ENCODE assay signal across 15 cellular contexts in genomic region chr11:70100283-70100610, GRCh38. TPM values are rescaled to one million over a fixed set of nuclear protein-coding genes. Genes with fewer than 3 reads are reported as not detected.
DNase-seq lines count a peak whose midpoint lies in the region; ATAC-seq and TF ChIP-seq lines count a peak whose summit lies in the region.
"Had no signal": no experiment of that assay in that cellular context is flagged by ENCODE, and none has a peak within 500 bp of the region (broad histone marks: within the 10 kb centered on the region; RNA-seq: fewer than 3 reads in every experiment).

No MANE protein-coding gene starts in this region.

- H3K4me3 ChIP-seq in left ventricle myocardium inferior, result no peak overlapping the region
- no peak overlapping the region for H3K4me3 ChIP-seq in psoas muscle
- H3K4me3 ChIP-seq: BLaER1, HAP-1 had no signal

- intact Hi-C loops in left ventricle myocardium inferior (cut with micrococcal nuclease), result no loop called here
- intact Hi-C loops in cardiac septum (cut with DNase I), result no loop called here
- intact Hi-C loops in psoas muscle (cut with DNase I), result no loop called here

- H3K4me1 ChIP-seq in left ventricle myocardium inferior, result peaks cover 25% of the 10 kb centered on the region
- no peaks in the 10 kb centered on the region for H3K4me1 ChIP-seq in psoas muscle
- H3K4me1 ChIP-seq: HAP-1 had no signal

- TF ChIP-seq CTCF in left ventricle myocardium inferior (IDR thresholded peaks at IDR 0.05; ENCODE audit: borderline replicate concordance), result no peak
- TF ChIP-seq CTCF in psoas muscle (IDR thresholded peaks at IDR 0.05), result no peak
- TF ChIP-seq CTCF in GM20000 (IDR thresholded peaks at IDR 0.05; ENCODE audit: extremely low read depth, missing control alignments), result no peak

- H3K27me3 ChIP-seq in left ventricle myocardium inferior (ENCODE audit: low read depth) (no peaks in the 10 kb centered on the region), psoas muscle (ENCODE audit: insufficient read depth in 3 of 3, low read length in 2 of 3) (peaks cover 0 to 12% (median 0%) of the 10 kb centered on the region in 3 donors)
- H3K27me3 ChIP-seq: BLaER1 had no signal

- ATAC-seq in psoas muscle, result no peak
- no peak for ATAC-seq in HG02884 (IDR thresholded peaks at IDR 0.05; ENCODE audit: unreplicated experiment)

- DNase-seq in left ventricle myocardium inferior (no peak), cardiac septum (ENCODE audit: low spot score) (no peak), left kidney (ENCODE audit: low read depth, low spot score) (peak; percentile 92), psoas muscle (peak in 1 of 2 donors; percentile 35), GM20000 (ENCODE audit: low spot score) (no peak), NCI-H82 (lab: John Stamatoyannopoulos, UW) (no peak)
- DNase-seq: 8988T; CD4-positive, alpha-beta memory T cell; DMS153; DMS79; GDM1 had no signal

- no peaks in the 10 kb centered on the region for H3K9me3 ChIP-seq in left ventricle myocardium inferior (replicated peaks)
- H3K9me3 ChIP-seq in psoas muscle, result no peaks in the 10 kb centered on the region
- H3K9me3 ChIP-seq: BLaER1, HAP-1 had no signal

- H3K36me3 ChIP-seq in left ventricle myocardium inferior, result no peaks in the 10 kb centered on the region
- H3K36me3 ChIP-seq in psoas muscle (ENCODE audit: insufficient read depth in 1 of 2, low read depth in 1 of 2), result no peaks in the 10 kb centered on the region
- H3K36me3 ChIP-seq: BLaER1, HAP-1 had no signal

- peak overlapping the region; percentile 61 for H3K27ac ChIP-seq in left ventricle myocardium inferior (replicated peaks)
- peak overlapping the region; percentile 36 for H3K27ac ChIP-seq in psoas muscle
- H3K27ac ChIP-seq: BLaER1 had no signal

- 49 to 61% (median 51%) methylated on average over 7 of the region's 7 CpGs for WGBS in psoas muscle, 3 donors

RNA-seq across cellular contexts. Expression of gene ANO1, which starts 22.1 kb away (rescaled TPM):
- total RNA-seq in left ventricle myocardium inferior (7.7 TPM), cardiac septum (18.4 TPM), psoas muscle (10 to 100 TPM in 3 of 4 donors, 1 to 10 TPM in 1; 5.1 to 11.3 (median 11.3) TPM)
- 1 to 10 TPM; 2.2 to 8.7 (median 4.5) TPM for polyA plus RNA-seq in psoas muscle
- total RNA-seq: CD4-positive, alpha-beta memory T cell had no signal
- polyA plus RNA-seq: CD14-positive monocyte; CD4-positive, alpha-beta memory T cell had no signal
